Comparison of ENCODE assay signal across 8 cellular contexts in genomic region chr10:38094158-38094922, GRCh38.
A peak's percentile ranks its signal among the peaks of the same experiment; 100 is the strongest.
DNase-seq lines count a peak whose midpoint lies in the region; ATAC-seq and TF ChIP-seq lines count a peak whose summit lies in the region.

ZNF37A (plus strand) TSS chr10:38094337; CDS start chr10:38096618, 2,281 bp downstream.

- no peaks in the 10 kb centered on the region for H3K9me3 Mint-ChIP-seq in central memory CD8-positive, alpha-beta T cell

- H3K36me3 Mint-ChIP-seq in central memory CD8-positive, alpha-beta T cell (ENCODE audit: insufficient read depth) = peaks cover 40% of the 10 kb centered on the region

- H3K27me3 Mint-ChIP-seq in central memory CD8-positive, alpha-beta T cell = no peaks in the 10 kb centered on the region

- no peak for TF ChIP-seq CTCF in AG09309 (IDR thresholded peaks at IDR 0.05; ENCODE audit: control insufficient read depth, insufficient read depth, low read depth, low read length, missing control alignments)

- peak within 1 kb of the TSS; percentile 84 for H3K27ac Mint-ChIP-seq in central memory CD8-positive, alpha-beta T cell (ENCODE audit: low read depth)

- H3K4me3 Mint-ChIP-seq in central memory CD8-positive, alpha-beta T cell = peak within 1 kb of the TSS; percentile 90

- peak within 1 kb of the TSS; percentile 84 for H3K4me3 ChIP-seq in AG09309 (ENCODE audit: control insufficient read depth, low read depth, low read length)

- peak; percentile 82 for DNase-seq in AG09309 (ENCODE audit: low read depth)
- DNase-seq in NCI-H446 (lab: John Stamatoyannopoulos, UW) = peak; percentile 92 to 94
- peak; percentile 88 for DNase-seq in activated CD4-positive, CD25-positive, alpha-beta regulatory T cell treated with anti-CD3 and anti-CD28 coated beads, Interleukin-2, amount 50 U/mL, for 16 hours (ENCODE audit: low read depth, low spot score)
- peak; percentile 81 to 82 for DNase-seq in central memory CD8-positive, alpha-beta T cell (ENCODE audit: low spot score in 2 of 2)
- DNase-seq in islet precursor cell = peak; percentile 91
- peak; percentile 81 to 88 (median 83) for DNase-seq in stimulated activated CD4-positive, alpha-beta T cell treated with anti-CD3 and anti-CD28 coated beads, Interleukin-12 subunit alpha, Interleukin-12 subunit beta, amount 100 ng/mL, for 48 hours (ENCODE audit: low read depth in 2 of 3, low spot score in 1 of 3)

- peak; percentile 95 for ATAC-seq in GM19025 (IDR thresholded peaks at IDR 0.05; ENCODE audit: low read depth, unreplicated experiment)
- peak; percentile 98 for ATAC-seq in HG03342 (IDR thresholded peaks at IDR 0.05; ENCODE audit: unreplicated experiment)
- peak; percentile 99 for ATAC-seq in central memory CD8-positive, alpha-beta T cell (replicated peaks; ENCODE audit: extremely low read depth, poor library complexity, severe bottlenecking)

- peaks cover 34% of the 10 kb centered on the region for H3K4me1 Mint-ChIP-seq in central memory CD8-positive, alpha-beta T cell

Comparison
In these comparisons a context has a peak if more than half of its experiments do, and no peak if none do; other contexts are left out.
1. Peak in every context shown above with its lines: DNase-seq, ATAC-seq and H3K4me3 ChIP-seq.